1 cellular context compared by ENCODE assay signal in genomic region chr9:123438821-123439220, GRCh38.
TF ChIP-seq lines count a peak whose summit lies in the region.

No MANE protein-coding gene starts in this region.

TF ChIP-seq in GM23338, 12 proteins besides CTCF, POLR2A, EP300 and RAD21:
- TF ChIP-seq ZNF462 (CRISPR knock-in tag; IDR thresholded peaks at IDR 0.05) (no peak), JUNB (IDR thresholded peaks at IDR 0.05; ENCODE audit: unreplicated experiment) (no peak), ETS1 (IDR thresholded peaks at IDR 0.05) (no peak), EZH2 (IDR thresholded peaks at IDR 0.05; ENCODE audit: low read depth, unreplicated experiment) (no peak), ZNF114 (CRISPR knock-in tag; IDR thresholded peaks at IDR 0.05) (no peak), ZNF331 (CRISPR knock-in tag; IDR thresholded peaks at IDR 0.05; ENCODE audit: low read depth) (no peak), NANOG (IDR thresholded peaks at IDR 0.05; ENCODE audit: borderline replicate concordance) (no peak), REST (IDR thresholded peaks at IDR 0.05; ENCODE audit: unreplicated experiment) (no peak)
TF ChIP-seq in GM23338: peak in this region for 0.
